ENCODE assay signal across 8 cellular contexts in genomic region chr3:64686446-64686908, GRCh38. TPM values are rescaled to one million over a fixed set of nuclear protein-coding genes. Genes with fewer than 3 reads are reported as not detected.
A peak's percentile ranks its signal among the peaks of the same experiment; 100 is the strongest.
DNase-seq lines count a peak whose midpoint lies in the region; ATAC-seq and TF ChIP-seq lines count a peak whose summit lies in the region.

No MANE protein-coding gene starts in this region.

- H3K9ac ChIP-seq in HUES6 (ENCODE audit: low read length) = peak overlapping the region; percentile 67
- H3K9ac ChIP-seq in liver (ENCODE audit: low read depth in 1 of 2, low read length in 2 of 2) = peak overlapping the region; percentile 8 to 54

- CTCF ChIA-PET in AG04449 (lab: Yijun Ruan, JAX) = no interaction called here

- under 1% methylated on average over 31 of the region's 31 CpGs for WGBS in liver
- 0 to 2% methylated on average over 22 to 31 of the region's 31 CpGs for WGBS in upper lobe of left lung, 2 donors

- H3K27me3 ChIP-seq in HUES6 (ENCODE audit: control insufficient read depth, insufficient read depth, low read length) (peaks cover 77% of the 10 kb centered on the region), liver (ENCODE audit: control insufficient read depth in 4 of 4, insufficient read depth in 4 of 4, low read length in 3 of 4) (peaks cover 0 to 3% (median 0%) of the 10 kb centered on the region in 4 donors), upper lobe of left lung (no peaks in the 10 kb centered on the region)

- H3K27ac ChIP-seq in HUES6 (ENCODE audit: low read depth, low read length) (no peak overlapping the region), caudate nucleus (ENCODE audit: low read depth, low read length) (peak overlapping the region; percentile 87), liver (ENCODE audit: low read depth in 1 of 2, low read length in 2 of 2) (peak overlapping the region; percentile 87 to 90), upper lobe of left lung (peak overlapping the region; percentile 91 to 95 (median 94))

- ATAC-seq in upper lobe of left lung (ENCODE audit: low FRiP score in 2 of 2) = peak; percentile 58 to 81

- POLR2A ChIA-PET in AG04449 (lab: Yijun Ruan, JAX) = no interaction called here

- H3K4me1 ChIP-seq in HUES6 (ENCODE audit: control insufficient read depth, insufficient read depth, low read length) (peaks cover 48% of the 10 kb centered on the region), liver (ENCODE audit: control insufficient read depth in 4 of 4, insufficient read depth in 4 of 4, low read length in 3 of 4) (peaks cover 3 to 37% (median 27%) of the 10 kb centered on the region in 4 donors), upper lobe of left lung (peaks cover 0 to 26% (median 4%) of the 10 kb centered on the region in 4 donors)

- H3K9me3 ChIP-seq in HUES6 (ENCODE audit: control insufficient read depth, insufficient read depth, low read depth, low read length) = no peaks in the 10 kb centered on the region
- no peaks in the 10 kb centered on the region for H3K9me3 ChIP-seq in liver (ENCODE audit: control insufficient read depth in 4 of 4, low read length in 3 of 4)
- H3K9me3 ChIP-seq in upper lobe of left lung = no peaks in the 10 kb centered on the region

- no peak for TF ChIP-seq EP300 in upper lobe of left lung (IDR thresholded peaks at IDR 0.05)

- no peak for DNase-seq in AG04449 (ENCODE audit: low read depth, low spot score)
- DNase-seq in caudate nucleus (lab: John Stamatoyannopoulos, UW) = peak in 2 of 61 donors; percentile 20 to 38
- DNase-seq in upper lobe of left lung = peak in 1 of 2 donors; percentile 67
- DNase-seq in SHP77 treated with DMSO at 0.1 percent for 48 hours (lab: John Stamatoyannopoulos, UW) = no peak
- DNase-seq in activated CD4-positive, CD25-positive, alpha-beta regulatory T cell (lab: John Stamatoyannopoulos, UW) = no peak
- DNase-seq in hippocampal formation (lab: John Stamatoyannopoulos, UW) = no peak

- peak in 1 of 2 donors; percentile 16 for TF ChIP-seq RAD21 in liver (IDR thresholded peaks at IDR 0.05)

- H3K36me3 ChIP-seq in HUES6 (ENCODE audit: control insufficient read depth, insufficient read depth, low read length) = no peaks in the 10 kb centered on the region
- H3K36me3 ChIP-seq in liver (ENCODE audit: control insufficient read depth in 4 of 4, insufficient read depth in 3 of 4, low read depth in 1 of 4, low read length in 3 of 4) = no peaks in the 10 kb centered on the region
- peaks cover 0 to 9% (median 2%) of the 10 kb centered on the region in 4 donors for H3K36me3 ChIP-seq in upper lobe of left lung

- no peak for TF ChIP-seq POLR2A in upper lobe of left lung (IDR thresholded peaks at IDR 0.05)

- TF ChIP-seq CTCF in AG04449 (IDR thresholded peaks at IDR 0.05; ENCODE audit: insufficient read depth, low read length, missing control alignments) = no peak
- TF ChIP-seq CTCF in liver (IDR thresholded peaks at IDR 0.05; ENCODE audit: low read depth, low read length, missing input control) = no peak
- TF ChIP-seq CTCF in upper lobe of left lung (IDR thresholded peaks at IDR 0.05) = peak in 2 of 6 experiments; percentile 20 to 29

- H3K4me3 ChIP-seq in AG04449 (ENCODE audit: low read depth, low read length) = peak overlapping the region; percentile 65
- H3K4me3 ChIP-seq in HUES6 (ENCODE audit: low read depth, low read length) = peak overlapping the region; percentile 77
- H3K4me3 ChIP-seq in liver (ENCODE audit: low read depth in 1 of 3, low read length in 3 of 3) = peak overlapping the region; percentile 52 to 74 (median 62)
- H3K4me3 ChIP-seq in upper lobe of left lung = peak overlapping the region; percentile 53 to 72 (median 64)

TF ChIP-seq in liver, 16 proteins besides CTCF, POLR2A, EP300 and RAD21:
- TF ChIP-seq FOXA2 (IDR thresholded peaks at IDR 0.05) (no peak), REST (IDR thresholded peaks at IDR 0.05) (no peak), EGR1 (IDR thresholded peaks at IDR 0.05; ENCODE audit: low read depth in 2 of 2) (no peak), SP1 (IDR thresholded peaks at IDR 0.05) (no peak), JUND (IDR thresholded peaks at IDR 0.05) (no peak), YY1 (IDR thresholded peaks at IDR 0.05) (no peak), HNF4A (conservative IDR thresholded peaks at IDR 0.05) (no peak), ATF3 (IDR thresholded peaks at IDR 0.05) (no peak)
- TF ChIP-seq, protein P1, sequence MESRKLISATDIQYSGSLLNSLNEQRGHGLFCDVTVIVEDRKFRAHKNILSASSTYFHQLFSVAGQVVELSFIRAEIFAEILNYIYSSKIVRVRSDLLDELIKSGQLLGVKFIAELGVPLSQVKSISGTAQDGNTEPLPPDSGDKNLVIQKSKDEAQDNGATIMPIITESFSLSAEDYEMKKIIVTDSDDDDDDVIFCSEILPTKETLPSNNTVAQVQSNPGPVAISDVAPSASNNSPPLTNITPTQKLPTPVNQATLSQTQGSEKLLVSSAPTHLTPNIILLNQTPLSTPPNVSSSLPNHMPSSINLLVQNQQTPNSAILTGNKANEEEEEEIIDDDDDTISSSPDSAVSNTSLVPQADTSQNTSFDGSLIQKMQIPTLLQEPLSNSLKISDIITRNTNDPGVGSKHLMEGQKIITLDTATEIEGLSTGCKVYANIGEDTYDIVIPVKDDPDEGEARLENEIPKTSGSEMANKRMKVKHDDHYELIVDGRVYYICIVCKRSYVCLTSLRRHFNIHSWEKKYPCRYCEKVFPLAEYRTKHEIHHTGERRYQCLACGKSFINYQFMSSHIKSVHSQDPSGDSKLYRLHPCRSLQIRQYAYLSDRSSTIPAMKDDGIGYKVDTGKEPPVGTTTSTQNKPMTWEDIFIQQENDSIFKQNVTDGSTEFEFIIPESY (IDR thresholded peaks at IDR 0.05) = no peak
- TF ChIP-seq, protein P2, sequence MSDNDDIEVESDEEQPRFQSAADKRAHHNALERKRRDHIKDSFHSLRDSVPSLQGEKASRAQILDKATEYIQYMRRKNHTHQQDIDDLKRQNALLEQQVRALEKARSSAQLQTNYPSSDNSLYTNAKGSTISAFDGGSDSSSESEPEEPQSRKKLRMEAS (IDR thresholded peaks at IDR 0.05) = no peak

RNA-seq across cellular contexts. Expression of gene ADAMTS9, which starts 1.3 kb away (rescaled TPM):
- 10 to 100 TPM; 13.5 to 13.8 TPM for total RNA-seq in liver
- polyA plus RNA-seq in liver = 1 to 10 TPM; 1.2 to 1.3 TPM
- 10 to 100 TPM; 12.3 to 54.9 (median 26.6) TPM for total RNA-seq in upper lobe of left lung
